Comparison of ENCODE assay signal across 8 cellular contexts in genomic region chr1:202192770-202193613, GRCh38. TPM values are rescaled to one million over a fixed set of nuclear protein-coding genes. Genes with fewer than 3 reads are reported as not detected.
DNase-seq lines count a peak whose midpoint lies in the region; ATAC-seq and TF ChIP-seq lines count a peak whose summit lies in the region.

No MANE protein-coding gene starts in this region.

- peak; percentile 61 for ATAC-seq in memory B cell (ENCODE audit: low read depth)

- DNase-seq in activated gamma-delta T cell treated with Interleukin-2 at 50 U/mL for 16 hours, result peak; percentile 55
- no peak for DNase-seq in activated gamma-delta T cell (lab: John Stamatoyannopoulos, UW)
- DNase-seq in NCI-H128 (lab: John Stamatoyannopoulos, UW; ENCODE audit: unreplicated experiment), result peak; percentile 68
- peak; percentile 50 for DNase-seq in activated CD4-positive, alpha-beta T cell treated with anti-CD3 and anti-CD28 coated beads, Interleukin-2, amount 10 ng/mL, durations not matched to agents 7 days and 5 days
- peak in 7 of 10 donors; percentile 32 to 67 (median 42) for DNase-seq in dorsolateral prefrontal cortex
- peak; percentile 50 to 76 for DNase-seq in memory B cell (ENCODE audit: low spot score in 2 of 2)
- peak; percentile 44 to 54 for DNase-seq in stimulated activated CD8-positive, alpha-beta memory T cell treated with anti-CD3 and anti-CD28 coated beads, Interleukin-2, amount 100 ng/mL, for 48 hours (ENCODE audit: low read depth in 2 of 2)
- DNase-seq in GOT3 (lab: John Stamatoyannopoulos, UW), result no peak

- H3K27me3 ChIP-seq in dorsolateral prefrontal cortex, result peaks cover 0 to 34% (median 18%) of the 10 kb centered on the region in 45 donors

- peak overlapping the region in 14 of 59 donors; percentile 1 to 56 (median 39) for H3K4me3 ChIP-seq in dorsolateral prefrontal cortex

- intact Hi-C loops in dorsolateral prefrontal cortex (cut with DNase I), result loop anchor here in 1 of 2 donors (5.0 kb wide), 1 partner anchor 119 kb away; no protein-coding TSS in a partner anchor

- POLR2A ChIA-PET in activated CD4-positive, alpha-beta T cell treated with anti-CD3 and anti-CD28 coated beads, Interleukin-2, amount 10 ng/mL, durations not matched to agents 7 days and 5 days (lab: Charles Lee), result no interaction called here

- TF ChIP-seq CTCF in dorsolateral prefrontal cortex (IDR thresholded peaks at IDR 0.05 in 54 of 56, conservative IDR thresholded peaks at IDR 0.05 in 2 of 56; ENCODE audit: low read depth in 1 of 56, partially characterized antibody in 56 of 56), result peak; percentile 48 to 91 (median 84)

- no peaks in the 10 kb centered on the region for H3K9me3 Mint-ChIP-seq in activated CD4-positive, alpha-beta T cell treated with anti-CD3 and anti-CD28 coated beads, Interleukin-2, amount 10 ng/mL, durations not matched to agents 7 days and 5 days
- H3K9me3 Mint-ChIP-seq in memory B cell, result no peaks in the 10 kb centered on the region

- no peak overlapping the region for H3K4me3 Mint-ChIP-seq in activated CD4-positive, alpha-beta T cell treated with anti-CD3 and anti-CD28 coated beads, Interleukin-2, amount 10 ng/mL, durations not matched to agents 7 days and 5 days
- peak overlapping the region; percentile 61 for H3K4me3 Mint-ChIP-seq in memory B cell

- CTCF ChIA-PET in activated CD4-positive, alpha-beta T cell treated with anti-CD3 and anti-CD28 coated beads, Interleukin-2, amount 10 ng/mL, durations not matched to agents 7 days and 5 days (lab: Charles Lee), result interaction anchor here (0.6 to 1.6 kb wide), 13 partner anchors 8 to 378 kb away, joined by 3 to 14 read pairs (median 4); no protein-coding TSS in a partner anchor

- no peak overlapping the region for H3K27ac ChIP-seq in dorsolateral prefrontal cortex

- H3K27me3 Mint-ChIP-seq in activated CD4-positive, alpha-beta T cell treated with anti-CD3 and anti-CD28 coated beads, Interleukin-2, amount 10 ng/mL, durations not matched to agents 7 days and 5 days, result peaks cover 36% of the 10 kb centered on the region
- H3K27me3 Mint-ChIP-seq in memory B cell, result peaks cover 22% of the 10 kb centered on the region

- H3K4me1 Mint-ChIP-seq in activated CD4-positive, alpha-beta T cell treated with anti-CD3 and anti-CD28 coated beads, Interleukin-2, amount 10 ng/mL, durations not matched to agents 7 days and 5 days, result peaks cover 4% of the 10 kb centered on the region
- H3K4me1 Mint-ChIP-seq in memory B cell, result peaks cover 7% of the 10 kb centered on the region

- H3K27ac Mint-ChIP-seq in activated CD4-positive, alpha-beta T cell treated with anti-CD3 and anti-CD28 coated beads, Interleukin-2, amount 10 ng/mL, durations not matched to agents 7 days and 5 days, result no peak overlapping the region
- no peak overlapping the region for H3K27ac Mint-ChIP-seq in memory B cell

- no peaks in the 10 kb centered on the region for H3K36me3 Mint-ChIP-seq in activated CD4-positive, alpha-beta T cell treated with anti-CD3 and anti-CD28 coated beads, Interleukin-2, amount 10 ng/mL, durations not matched to agents 7 days and 5 days (ENCODE audit: low read depth)
- H3K36me3 Mint-ChIP-seq in memory B cell, result no peaks in the 10 kb centered on the region

RNA-seq across cellular contexts. Expression of gene LGR6, which starts 0.6 kb away (rescaled TPM):
- not detected for total RNA-seq in activated CD4-positive, alpha-beta T cell treated with anti-CD3 and anti-CD28 coated beads, Interleukin-2, amount 10 ng/mL, durations not matched to agents 7 days and 5 days
- total RNA-seq in dorsolateral prefrontal cortex, result 1 to 10 TPM in 26 of 120 experiments, under 1 TPM in 85, not detected in 9; 0.12 to 4.0 (median 0.62) TPM

RNA-seq across cellular contexts. Expression of gene PTPN7, which starts 32.6 kb away (rescaled TPM):
- total RNA-seq in activated CD4-positive, alpha-beta T cell treated with anti-CD3 and anti-CD28 coated beads, Interleukin-2, amount 10 ng/mL, durations not matched to agents 7 days and 5 days, result 100 to 1,000 TPM; 183 to 188 TPM
- total RNA-seq in dorsolateral prefrontal cortex, result 1 to 10 TPM in 52 of 120 experiments, under 1 TPM in 48, not detected in 20; 0.16 to 4.1 (median 1.0) TPM

RNA-seq across cellular contexts. Expression of gene ARL8A, which starts 48.5 kb away (rescaled TPM):
- 10 to 100 TPM; 51.6 to 53.8 TPM for total RNA-seq in activated CD4-positive, alpha-beta T cell treated with anti-CD3 and anti-CD28 coated beads, Interleukin-2, amount 10 ng/mL, durations not matched to agents 7 days and 5 days
- 100 to 1,000 TPM in 119 of 120 experiments, 10 to 100 TPM in 1; 88.0 to 248 (median 166) TPM for total RNA-seq in dorsolateral prefrontal cortex

Comparison
In these comparisons a context has a peak if more than half of its experiments do, and no peak if none do; other contexts are left out.
1. DNase-seq: peak in activated gamma-delta T cell treated with Interleukin-2 at 50 U/mL for 16 hours (single experiment), NCI-H128 (single experiment), activated CD4-positive, alpha-beta T cell treated with anti-CD3 and anti-CD28 coated beads, Interleukin-2, amount 10 ng/mL, durations not matched to agents 7 days and 5 days (single experiment), dorsolateral prefrontal cortex (7 of 10), memory B cell (2 of 2) and stimulated activated CD8-positive, alpha-beta memory T cell treated with anti-CD3 and anti-CD28 coated beads, Interleukin-2, amount 100 ng/mL, for 48 hours (2 of 2); none in activated gamma-delta T cell (single experiment) and GOT3 (single experiment).
2. RNA of gene PTPN7, which starts 32.6 kb away (total RNA-seq): 183 to 188 TPM in activated CD4-positive, alpha-beta T cell treated with anti-CD3 and anti-CD28 coated beads, Interleukin-2, amount 10 ng/mL, durations not matched to agents 7 days and 5 days; 0.16 to 4.1 TPM in dorsolateral prefrontal cortex; every median in the first group is over 10 times any median in the second.